8 cellular contexts compared by ENCODE assay signal in the genomic region with DNA sequence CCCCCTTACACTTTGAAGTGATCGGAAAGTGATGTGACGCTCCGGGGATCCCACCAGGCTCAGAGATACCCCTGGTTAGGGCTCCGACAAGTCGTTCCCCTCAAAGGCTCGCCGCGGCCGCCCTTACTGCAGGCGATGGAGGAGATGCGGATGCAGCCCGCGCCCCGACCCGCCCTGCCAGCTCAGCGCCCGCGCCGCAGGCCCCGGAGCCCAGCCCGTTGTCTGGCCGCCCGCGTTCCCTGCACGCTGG. TPM values are rescaled to one million over a fixed set of nuclear protein-coding genes. Genes with fewer than 3 reads are reported as not detected.
DNase-seq lines count a peak whose midpoint lies in the region; ATAC-seq and TF ChIP-seq lines count a peak whose summit lies in the region.

No MANE protein-coding gene starts in this region.

- H3K4me1 ChIP-seq in heart left ventricle: peaks cover 0 to 45% (median 32%) of the 10 kb centered on the region in 12 donors
- peaks cover 10 to 23% of the 10 kb centered on the region in 2 donors for H3K4me1 ChIP-seq in ascending aorta
- H3K4me1 ChIP-seq in lower lobe of right lung: peaks cover 29% of the 10 kb centered on the region
- H3K4me1 ChIP-seq in urinary bladder (ENCODE audit: insufficient read depth): no peaks in the 10 kb centered on the region

- WGBS in heart left ventricle, 4 donors: 0 to 4% (median 0%) methylated on average over 9 to 25 of the region's 25 CpGs
- under 1% methylated on average over 25 of the region's 25 CpGs for WGBS in urinary bladder

- no peak for DNase-seq in heart left ventricle
- no peak for DNase-seq in cardiac septum (ENCODE audit: low spot score)
- DNase-seq in ascending aorta (ENCODE audit: low spot score in 2 of 2): no peak
- DNase-seq in lower lobe of right lung: no peak
- no peak for DNase-seq in GM20000 (ENCODE audit: low spot score)
- no peak for DNase-seq in NCI-H524 treated with DMSO at 0.1 percent for 48 hours (lab: John Stamatoyannopoulos, UW)
- DNase-seq in GM10248 (ENCODE audit: extremely low spot score): no peak

- POLR2A ChIA-PET in GM10248 (lab: Yijun Ruan, JAX): interaction anchor here (0.7 to 1.3 kb wide), 2 partner anchors 9 to 513 kb away, joined by 3 read pairs; no protein-coding TSS in a partner anchor

- no peak for ATAC-seq in heart left ventricle
- no peak for ATAC-seq in lower lobe of right lung

- TF ChIP-seq POLR2A in heart left ventricle (IDR thresholded peaks at IDR 0.05): no peak

- CTCF ChIA-PET in GM10248 (lab: Yijun Ruan, JAX): no interaction called here

- intact Hi-C loops in heart left ventricle (cut with DNase I) (loop anchor here in 1 of 10 donors (1.0 kb wide), 1 partner anchor 20 kb away; a partner anchor contains a TSS), cardiac septum (cut with DNase I) (loop anchor here (2.0 kb wide), 1 partner anchor 21 kb away; a partner anchor contains a TSS), ascending aorta (cut with DNase I) (loop anchor here (1.0 to 10.0 kb wide), 3 partner anchors 19 to 1179 kb away; a partner anchor contains a TSS), lower lobe of right lung (cut with DNase I) (no loop called here)

- H3K4me3 ChIP-seq in heart left ventricle: peak overlapping the region; percentile 67 to 100 (median 95)
- peak overlapping the region; percentile 85 to 86 for H3K4me3 ChIP-seq in ascending aorta
- peak overlapping the region; percentile 80 for H3K4me3 ChIP-seq in lower lobe of right lung
- peak overlapping the region; percentile 90 for H3K4me3 ChIP-seq in urinary bladder (ENCODE audit: low read depth, low read length)

- peak in 1 of 12 donors; percentile 19 for TF ChIP-seq CTCF in heart left ventricle (IDR thresholded peaks at IDR 0.05)
- no peak for TF ChIP-seq CTCF in ascending aorta (IDR thresholded peaks at IDR 0.05)
- TF ChIP-seq CTCF in lower lobe of right lung (IDR thresholded peaks at IDR 0.05): no peak
- no peak for TF ChIP-seq CTCF in GM20000 (IDR thresholded peaks at IDR 0.05; ENCODE audit: extremely low read depth, missing control alignments)
- no peak for TF ChIP-seq CTCF in GM10248 (IDR thresholded peaks at IDR 0.05; ENCODE audit: control extremely low read depth, extremely low read depth, low read depth, missing control alignments)

- H3K9me3 ChIP-seq in heart left ventricle: no peaks in the 10 kb centered on the region
- no peaks in the 10 kb centered on the region for H3K9me3 ChIP-seq in ascending aorta
- H3K9me3 ChIP-seq in lower lobe of right lung: no peaks in the 10 kb centered on the region

- peaks cover 0 to 29% (median 23%) of the 10 kb centered on the region in 9 donors for H3K36me3 ChIP-seq in heart left ventricle
- H3K36me3 ChIP-seq in ascending aorta: peaks cover under 1 to 9% of the 10 kb centered on the region in 2 donors
- peaks cover 18% of the 10 kb centered on the region for H3K36me3 ChIP-seq in lower lobe of right lung
- no peaks in the 10 kb centered on the region for H3K36me3 ChIP-seq in urinary bladder (ENCODE audit: insufficient read depth)

- H3K27ac ChIP-seq in heart left ventricle: peak overlapping the region; percentile 85 to 97 (median 91)
- peak overlapping the region; percentile 85 to 89 for H3K27ac ChIP-seq in ascending aorta
- H3K27ac ChIP-seq in lower lobe of right lung: peak overlapping the region; percentile 86
- H3K27ac ChIP-seq in urinary bladder (ENCODE audit: low read depth): peak overlapping the region; percentile 90

- no peaks in the 10 kb centered on the region for H3K27me3 ChIP-seq in heart left ventricle
- H3K27me3 ChIP-seq in ascending aorta: no peaks in the 10 kb centered on the region
- H3K27me3 ChIP-seq in lower lobe of right lung (ENCODE audit: low read depth): no peaks in the 10 kb centered on the region

RNA-seq across cellular contexts. Expression of a gene that starts 0.2 kb away (rescaled TPM):
- 10 to 100 TPM; 22.6 to 38.7 (median 28.3) TPM for total RNA-seq in heart left ventricle
- 10 to 100 TPM; 21.7 to 39.0 TPM for polyA plus RNA-seq in heart left ventricle
- total RNA-seq in cardiac septum: 29.1 TPM
- total RNA-seq in ascending aorta: 38.3 TPM
- 37.1 TPM for total RNA-seq in lower lobe of right lung
- total RNA-seq in urinary bladder: 129 TPM
- 46.3 TPM for polyA plus RNA-seq in urinary bladder

RNA-seq across cellular contexts. Expression of a gene that starts 0.5 kb away (rescaled TPM):
- total RNA-seq in heart left ventricle (100 to 1,000 TPM in 2 of 9 donors, 10 to 100 TPM in 7; 72.4 to 176 (median 80.2) TPM), cardiac septum (79.4 TPM), ascending aorta (170 TPM), lower lobe of right lung (74.6 TPM), urinary bladder (52.0 TPM)
- polyA plus RNA-seq in heart left ventricle (100 to 1,000 TPM in 1 of 2 donors, 10 to 100 TPM in 1; 48.6 to 161 TPM), urinary bladder (152 TPM)

RNA-seq across cellular contexts. Expression of a gene that starts 19.5 kb away (rescaled TPM):
- total RNA-seq in heart left ventricle (10 to 100 TPM; 23.6 to 47.4 (median 29.4) TPM), cardiac septum (29.1 TPM), ascending aorta (50.4 TPM), lower lobe of right lung (35.2 TPM), urinary bladder (163 TPM)
- polyA plus RNA-seq in heart left ventricle (10 to 100 TPM; 25.4 to 85.3 TPM), urinary bladder (47.0 TPM)

RNA-seq across cellular contexts. Expression of a gene that starts 19.6 kb away (rescaled TPM):
- 10 to 100 TPM; 33.8 to 61.7 (median 49.5) TPM for total RNA-seq in heart left ventricle
- 10 to 100 TPM in 1 of 2 donors, 1 to 10 TPM in 1; 8.5 to 17.6 TPM for polyA plus RNA-seq in heart left ventricle
- 50.2 TPM for total RNA-seq in cardiac septum
- total RNA-seq in ascending aorta: 36.7 TPM
- total RNA-seq in lower lobe of right lung: 88.3 TPM
- 125 TPM for total RNA-seq in urinary bladder
- 25.1 TPM for polyA plus RNA-seq in urinary bladder
